Comparison of ENCODE assay signal across 8 cellular contexts in genomic region chr18:59846814-59847490, GRCh38. TPM values are rescaled to one million over a fixed set of nuclear protein-coding genes. Genes with fewer than 3 reads are reported as not detected.
DNase-seq lines count a peak whose midpoint lies in the region; ATAC-seq, FAIRE-seq and TF ChIP-seq lines count a peak whose summit lies in the region.

No MANE protein-coding gene starts in this region.

- WGBS in small intestine, 3 donors: 47 to 62% (median 48%) methylated on average over 9 of the region's 9 CpGs
- WGBS in esophagus squamous epithelium, 2 donors: 43 to 45% methylated on average over 9 of the region's 9 CpGs

- no peaks in the 10 kb centered on the region for H3K36me3 Mint-ChIP-seq in activated naive CD8-positive, alpha-beta T cell treated with anti-CD3 and anti-CD28 coated beads for 36 hours

- peak overlapping the region; percentile 82 for H3K27ac Mint-ChIP-seq in activated naive CD8-positive, alpha-beta T cell treated with anti-CD3 and anti-CD28 coated beads for 36 hours

- DNase-seq in EH (ENCODE audit: low read depth) (peak; percentile 68), small intestine (peak; percentile 87), inferior parietal cortex (ENCODE audit: extremely low spot score) (no peak), D341Med (ENCODE audit: low spot score) (no peak), esophagus squamous epithelium (lab: John Stamatoyannopoulos, UW) (no peak)
- peak; percentile 68 for DNase-seq in activated naive CD8-positive, alpha-beta T cell treated with anti-CD3 and anti-CD28 coated beads for 36 hours

- TF ChIP-seq CTCF in esophagus squamous epithelium (IDR thresholded peaks at IDR 0.05): no peak

- H3K9me3 ChIP-seq in small intestine (ENCODE audit: control insufficient read depth, low read depth): no peaks in the 10 kb centered on the region
- H3K9me3 ChIP-seq in esophagus squamous epithelium: no peaks in the 10 kb centered on the region

- no peak for FAIRE-seq in small intestine (lab: Jason Lieb, UNC)

- intact Hi-C loops in esophagus squamous epithelium (cut with DNase I): no loop called here

- H3K4me3 ChIP-seq in small intestine (ENCODE audit: low read depth in 1 of 2, low read length in 2 of 2): no peak overlapping the region
- no peak overlapping the region for H3K4me3 ChIP-seq in esophagus squamous epithelium

- no peaks in the 10 kb centered on the region for H3K27me3 Mint-ChIP-seq in activated naive CD8-positive, alpha-beta T cell treated with anti-CD3 and anti-CD28 coated beads for 36 hours

- ATAC-seq in GM19468 (IDR thresholded peaks at IDR 0.05; ENCODE audit: extremely low read depth, unreplicated experiment) (peak; percentile 90), HG03378 (IDR thresholded peaks at IDR 0.05; ENCODE audit: unreplicated experiment) (peak; percentile 97)

- H3K4me1 ChIP-seq in small intestine (ENCODE audit: control insufficient read depth in 2 of 2, insufficient read depth in 1 of 2, low read depth in 1 of 2, low read length in 1 of 2) (peaks cover 2 to 4% of the 10 kb centered on the region in 2 donors), esophagus squamous epithelium (peaks cover 0 to 14% (median 5%) of the 10 kb centered on the region in 3 donors)

- no peak overlapping the region for H3K4me3 Mint-ChIP-seq in activated naive CD8-positive, alpha-beta T cell treated with anti-CD3 and anti-CD28 coated beads for 36 hours

- H3K9me3 Mint-ChIP-seq in activated naive CD8-positive, alpha-beta T cell treated with anti-CD3 and anti-CD28 coated beads for 36 hours: no peaks in the 10 kb centered on the region

- no peak for TF ChIP-seq POLR2A in esophagus squamous epithelium (IDR thresholded peaks at IDR 0.05)

- H3K4me1 Mint-ChIP-seq in activated naive CD8-positive, alpha-beta T cell treated with anti-CD3 and anti-CD28 coated beads for 36 hours: peaks cover 15% of the 10 kb centered on the region

- H3K36me3 ChIP-seq in small intestine (ENCODE audit: control insufficient read depth in 2 of 2, insufficient read depth in 2 of 2, low read length in 2 of 2) (no peaks in the 10 kb centered on the region), esophagus squamous epithelium (no peaks in the 10 kb centered on the region)

- H3K27ac ChIP-seq in small intestine (ENCODE audit: low read depth in 1 of 2, low read length in 1 of 2) (no peak overlapping the region), esophagus squamous epithelium (no peak overlapping the region)

- H3K27me3 ChIP-seq in small intestine (ENCODE audit: control insufficient read depth in 2 of 2, insufficient read depth in 2 of 2, low read length in 2 of 2): no peaks in the 10 kb centered on the region
- no peaks in the 10 kb centered on the region for H3K27me3 ChIP-seq in esophagus squamous epithelium

RNA-seq across cellular contexts. Expression of gene PMAIP1, which starts 52.8 kb away (rescaled TPM):
- total RNA-seq in activated naive CD8-positive, alpha-beta T cell treated with anti-CD3 and anti-CD28 coated beads for 36 hours: 10 to 100 TPM; 82.0 to 83.4 TPM
- 1 to 10 TPM; 1.4 to 7.5 (median 1.8) TPM for polyA plus RNA-seq in small intestine
- 10 to 100 TPM in 1 of 4 donors, 1 to 10 TPM in 3; 6.9 to 12.5 (median 7.8) TPM for total RNA-seq in esophagus squamous epithelium

Comparison
In these comparisons a context has a peak if more than half of its experiments do, and no peak if none do; other contexts are left out.
1. DNase-seq: peak in EH (single experiment), activated naive CD8-positive, alpha-beta T cell treated with anti-CD3 and anti-CD28 coated beads for 36 hours (single experiment) and small intestine (single experiment); none in inferior parietal cortex (single experiment), D341Med (single experiment) and esophagus squamous epithelium (single experiment).
2. RNA of gene PMAIP1, which starts 52.8 kb away (total RNA-seq): 82.0 to 83.4 TPM in activated naive CD8-positive, alpha-beta T cell treated with anti-CD3 and anti-CD28 coated beads for 36 hours; 6.9 to 12.5 TPM in esophagus squamous epithelium; every median in the first group is over 4 times any median in the second.